Comparison of ENCODE assay signal across 18 cellular contexts in the genomic region with DNA sequence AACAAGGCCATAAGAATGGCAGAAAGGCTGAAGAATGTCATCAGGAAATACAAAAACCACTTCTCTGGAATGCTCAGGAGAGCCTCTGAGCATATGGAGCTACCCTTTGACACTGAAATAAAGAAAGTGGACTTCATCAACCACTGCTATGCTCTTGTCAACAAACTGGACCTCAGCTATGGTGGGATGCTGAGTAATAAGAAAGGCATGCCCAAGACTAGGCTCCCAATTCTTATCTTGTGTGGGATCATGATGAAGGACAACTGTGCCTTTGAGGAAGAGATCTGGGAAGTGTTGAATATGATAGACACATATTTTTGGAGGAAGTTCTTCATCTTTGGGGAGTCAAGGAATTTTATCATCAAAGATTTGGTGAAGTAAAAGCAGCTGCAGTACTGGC.
"Had no signal": no experiment of that assay in that cellular context is flagged by ENCODE, and none has a peak within 500 bp of the region (broad histone marks: within the 10 kb centered on the region; RNA-seq: fewer than 3 reads in every experiment).

No MANE protein-coding gene starts in this region.

- H3K36me3 ChIP-seq: cardiac muscle cell, colonic mucosa, neutrophil, right atrium auricular region, spleen, transverse colon had no signal

- H3K9me3 ChIP-seq: colonic mucosa, neutrophil, right atrium auricular region, spleen, transverse colon had no signal

- H3K27ac ChIP-seq: cardiac muscle cell, colonic mucosa, neutrophil, right atrium auricular region, spleen, transverse colon had no signal

- DNase-seq: activated CD4-positive, alpha-beta memory T cell treated with anti-CD3 and anti-CD28 coated beads for 36 hours; activated gamma-delta T cell; activated T-cell treated with anti-CD3 and anti-CD28 coated beads, Interleukin-2, amount 50 U/mL, for 4 hours; colonic mucosa; effector CD8-positive, alpha-beta T cell; left colon; naive thymus-derived CD8-positive, alpha-beta T cell; posterior cingulate gyrus; spleen; stimulated activated CD4-positive, alpha-beta T cell treated with anti-CD3 and anti-CD28 coated beads, Interleukin-1b, Interleukin-23, amount 100 ng/mL, for 48 hours; stimulated activated naive B cell treated with anti-CD40 and anti-IgM and Interleukin-4, amounts not matched to agents 10 μg/mL and 1 μg/mL and 100 μg/mL, for 72 hours; substantia nigra; transverse colon had no signal

- H3K4me1 ChIP-seq: colonic mucosa, right atrium auricular region, spleen, transverse colon had no signal

- ATAC-seq: activated CD4-positive, CD25-positive, alpha-beta regulatory T cell treated with anti-CD3 and anti-CD28 coated beads, Interleukin-2, amount 50 U/mL, for 24 hours; activated T-cell treated with anti-CD3 and anti-CD28 coated beads, Interleukin-2, amount 50 U/mL, for 4 hours; left colon; naive thymus-derived CD8-positive, alpha-beta T cell; stimulated activated naive B cell treated with anti-CD40 and anti-IgM and Interleukin-4, amounts not matched to agents 10 μg/mL and 1 μg/mL and 100 μg/mL, for 72 hours had no signal

- H3K4me3 ChIP-seq: cardiac muscle cell, colonic mucosa, lung, right atrium auricular region, spleen, transverse colon had no signal

- H3K27me3 ChIP-seq: cardiac muscle cell, colonic mucosa, neutrophil, right atrium auricular region, spleen, transverse colon had no signal
